In the genomic region with DNA sequence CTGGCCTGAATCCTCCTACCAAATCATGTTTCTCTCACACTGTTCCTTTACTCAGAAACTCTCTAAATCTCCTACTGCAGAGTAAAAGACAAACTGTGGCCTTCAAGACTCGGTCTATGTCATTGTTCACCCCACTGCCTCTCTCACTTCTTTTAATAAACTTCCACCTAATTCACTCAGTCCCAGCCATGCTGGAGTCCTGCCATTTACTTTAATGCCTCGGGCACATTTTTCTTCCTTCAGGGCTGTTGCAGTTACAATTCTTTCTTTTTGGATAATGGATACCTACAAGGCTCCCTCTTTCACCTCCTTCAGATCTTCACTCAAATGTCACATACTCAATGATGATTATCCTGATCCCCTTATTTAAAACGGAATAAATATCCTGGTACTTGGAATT, we compare ENCODE assay signal across 19 cellular contexts.
"Had no signal": no experiment of that assay in that cellular context is flagged by ENCODE, and none has a peak within 500 bp of the region (broad histone marks: within the 10 kb centered on the region; RNA-seq: fewer than 3 reads in every experiment).

No MANE protein-coding gene starts in this region.

- H3K36me3 ChIP-seq: left lung, neutrophil, ovary, prostate gland, right atrium auricular region, spleen, thoracic aorta, vagina had no signal

- H3K4me1 Mint-ChIP-seq: activated CD4-positive, alpha-beta memory T cell treated with anti-CD3 and anti-CD28 coated beads, Interleukin-2, amount 10 ng/mL, durations not matched to agents 7 days and 5 days; naive thymus-derived CD4-positive, alpha-beta T cell had no signal

- H3K9me3 ChIP-seq: body of pancreas, neutrophil, ovary, prostate gland, right atrium auricular region, thoracic aorta, vagina had no signal

- H3K27me3 ChIP-seq: body of pancreas, left lung, neutrophil, ovary, right atrium auricular region, spleen, vagina had no signal

- H3K27ac Mint-ChIP-seq: activated CD4-positive, alpha-beta memory T cell treated with anti-CD3 and anti-CD28 coated beads, Interleukin-2, amount 10 ng/mL, durations not matched to agents 7 days and 5 days; activated naive CD4-positive, alpha-beta T cell treated with anti-CD3 and anti-CD28 coated beads for 36 hours; activated T-cell treated with anti-CD3 and anti-CD28 coated beads, Interleukin-2, amount 50 U/mL, for 72 hours; naive thymus-derived CD4-positive, alpha-beta T cell; type B pancreatic cell had no signal

- H3K36me3 Mint-ChIP-seq: naive thymus-derived CD4-positive, alpha-beta T cell had no signal

- DNase-seq: activated CD4-positive, alpha-beta memory T cell treated with anti-CD3 and anti-CD28 coated beads, Interleukin-2, amount 10 ng/mL, durations not matched to agents 7 days and 5 days; activated CD4-positive, alpha-beta T cell treated with anti-CD3 and anti-CD28 coated beads for 48 hours; activated effector memory CD4-positive, alpha-beta T cell treated with Interleukin-2 at 50 U/mL for 16 hours; activated naive CD4-positive, alpha-beta T cell treated with anti-CD3 and anti-CD28 coated beads for 36 hours; activated T-cell treated with anti-CD3 and anti-CD28 coated beads, Interleukin-2, amount 50 U/mL, for 72 hours; body of pancreas; left lung; naive thymus-derived CD4-positive, alpha-beta T cell; ovary; spleen; stimulated activated CD4-positive, alpha-beta T cell treated with anti-CD3 and anti-CD28 coated beads, Interleukin-4, amount 100 ng/mL, for 24 hours; stimulated activated naive CD4-positive, alpha-beta T cell treated with Interleukin-2 at 50 U/mL for 16 hours had no signal

- H3K4me3 ChIP-seq: body of pancreas, left lung, lung, ovary, prostate gland, right atrium auricular region, spleen, thoracic aorta, vagina had no signal

- ATAC-seq: activated T-cell treated with anti-CD3 and anti-CD28 coated beads, Interleukin-2, amount 50 U/mL, for 72 hours; body of pancreas; left lung; naive thymus-derived CD4-positive, alpha-beta T cell had no signal

- H3K9me3 Mint-ChIP-seq: activated CD4-positive, alpha-beta memory T cell treated with anti-CD3 and anti-CD28 coated beads, Interleukin-2, amount 10 ng/mL, durations not matched to agents 7 days and 5 days; type B pancreatic cell had no signal

- H3K4me3 Mint-ChIP-seq: activated CD4-positive, alpha-beta memory T cell treated with anti-CD3 and anti-CD28 coated beads, Interleukin-2, amount 10 ng/mL, durations not matched to agents 7 days and 5 days; activated naive CD4-positive, alpha-beta T cell treated with anti-CD3 and anti-CD28 coated beads for 36 hours; activated T-cell treated with anti-CD3 and anti-CD28 coated beads, Interleukin-2, amount 50 U/mL, for 72 hours; naive thymus-derived CD4-positive, alpha-beta T cell; type B pancreatic cell had no signal

- H3K27me3 Mint-ChIP-seq: activated CD4-positive, alpha-beta memory T cell treated with anti-CD3 and anti-CD28 coated beads, Interleukin-2, amount 10 ng/mL, durations not matched to agents 7 days and 5 days; naive thymus-derived CD4-positive, alpha-beta T cell; type B pancreatic cell had no signal

- H3K4me1 ChIP-seq: left lung, prostate gland, right atrium auricular region, spleen had no signal

- H3K27ac ChIP-seq: body of pancreas, left lung, neutrophil, ovary, prostate gland, right atrium auricular region, spleen, thoracic aorta, vagina had no signal
